19 cellular contexts compared by ENCODE assay signal in genomic region chr5:42813533-42813932, GRCh38. TPM values are rescaled to one million over a fixed set of nuclear protein-coding genes. Genes with fewer than 3 reads are reported as not detected.
A peak's percentile ranks its signal among the peaks of the same experiment; 100 is the strongest.
DNase-seq lines count a peak whose midpoint lies in the region; ATAC-seq, FAIRE-seq and TF ChIP-seq lines count a peak whose summit lies in the region.
"Had no signal": no experiment of that assay in that cellular context is flagged by ENCODE, and none has a peak within 500 bp of the region (broad histone marks: within the 10 kb centered on the region; RNA-seq: fewer than 3 reads in every experiment).

No MANE protein-coding gene starts in this region.

- H3K23ac ChIP-seq in trophoblast cell (ENCODE audit: low read length) = no peak overlapping the region

- no peaks in the 10 kb centered on the region for H3K9me3 ChIP-seq in K562 (replicated peaks; ENCODE audit: control insufficient read depth, insufficient read depth, low read depth, low read length)
- H3K9me3 ChIP-seq in trophoblast cell (ENCODE audit: insufficient read depth, low read depth, low read length) = no peaks in the 10 kb centered on the region
- H3K9me3 ChIP-seq in sigmoid colon = no peaks in the 10 kb centered on the region
- H3K9me3 ChIP-seq: upper lobe of right lung had no signal

- intact Hi-C loops in K562 (cut with micrococcal nuclease) = no loop called here
- intact Hi-C loops in activated naive CD4-positive, alpha-beta T cell treated with anti-CD3 and anti-CD28 coated beads for 36 hours (cut with micrococcal nuclease) = no loop called here
- intact Hi-C loops in sigmoid colon (cut with DNase I) = no loop called here

- H3K4me2 ChIP-seq in K562 (ENCODE audit: insufficient read depth, low read length) (no peak overlapping the region), trophoblast cell (ENCODE audit: low read length) (no peak overlapping the region)
- H3K4me2 ChIP-seq: KMS-11 had no signal

- H2AFZ ChIP-seq in K562 (ENCODE audit: low read depth, low read length) (peak overlapping the region; percentile 48; the same call in 1 of the 2 replicates), trophoblast cell (ENCODE audit: insufficient read depth, low read length, poor library complexity) (no peak overlapping the region)

- no peak for TF ChIP-seq EP300 in K562 (IDR thresholded peaks at IDR 0.05; ENCODE audit: low read length)
- TF ChIP-seq EP300 in sigmoid colon (IDR thresholded peaks at IDR 0.05) = no peak

- H2BK12ac ChIP-seq in trophoblast cell (ENCODE audit: low read length) = no peak overlapping the region

- no peak overlapping the region for H3K4me3 Mint-ChIP-seq in activated naive CD4-positive, alpha-beta T cell treated with anti-CD3 and anti-CD28 coated beads for 36 hours
- H3K4me3 Mint-ChIP-seq: activated CD4-positive, alpha-beta memory T cell treated with anti-CD3 and anti-CD28 coated beads for 36 hours; central memory CD8-positive, alpha-beta T cell; memory B cell; T-helper 17 cell had no signal

- BruUV-seq in K562 (replicated peaks; lab: Mats Ljungman, UMichigan) = no TSS peak

- no peaks in the 10 kb centered on the region for H3K9me3 Mint-ChIP-seq in activated naive CD4-positive, alpha-beta T cell treated with anti-CD3 and anti-CD28 coated beads for 36 hours
- H3K9me3 Mint-ChIP-seq: activated CD4-positive, alpha-beta memory T cell treated with anti-CD3 and anti-CD28 coated beads for 36 hours; central memory CD8-positive, alpha-beta T cell; memory B cell had no signal

- H3K36me3 Mint-ChIP-seq in activated naive CD4-positive, alpha-beta T cell treated with anti-CD3 and anti-CD28 coated beads for 36 hours (ENCODE audit: low read depth) = no peaks in the 10 kb centered on the region
- H3K36me3 Mint-ChIP-seq: activated CD4-positive, alpha-beta memory T cell treated with anti-CD3 and anti-CD28 coated beads for 36 hours; memory B cell had no signal

- no peak overlapping the region for H4K12ac ChIP-seq in trophoblast cell (ENCODE audit: low read depth, low read length)

- no peak overlapping the region for H2BK5ac ChIP-seq in trophoblast cell (ENCODE audit: low read depth, low read length, poor library complexity)

- H3K9ac ChIP-seq in K562 (ENCODE audit: insufficient read depth in 1 of 2, low read depth in 2 of 2, low read length in 2 of 2) = no peak overlapping the region
- H3K9ac ChIP-seq in trophoblast cell (ENCODE audit: low read length) = no peak overlapping the region
- H3K9ac ChIP-seq: KMS-11 had no signal

- no peaks in the 10 kb centered on the region for H4K20me1 ChIP-seq in K562 (replicated peaks; ENCODE audit: control insufficient read depth, insufficient read depth, low read length)

- H4K8ac ChIP-seq in trophoblast cell (ENCODE audit: low read depth, low read length) = peak overlapping the region; percentile 53

- peak; percentile 33 for ATAC-seq in K562
- ATAC-seq: HCT116, T-helper 17 cell, upper lobe of right lung had no signal

- 48% methylated on average over 19 of the region's 19 CpGs for WGBS in K562 (ENCODE audit: insufficient coverage, low coverage, missing lambda C conversion rate)
- no CpG with 5 or more reads among the region's 19 CpGs for WGBS in trophoblast cell (ENCODE audit: extremely low coverage, insufficient coverage, insufficient read length)
- WGBS in sigmoid colon, 2 donors = 93 to 95% methylated on average over 19 of the region's 19 CpGs

- H3K4me3 ChIP-seq in K562 = no peak overlapping the region
- H3K4me3 ChIP-seq in trophoblast cell (ENCODE audit: low read depth, low read length) = no peak overlapping the region
- H3K4me3 ChIP-seq in sigmoid colon = no peak overlapping the region
- H3K4me3 ChIP-seq: upper lobe of right lung had no signal

- H3K27me3 Mint-ChIP-seq in activated naive CD4-positive, alpha-beta T cell treated with anti-CD3 and anti-CD28 coated beads for 36 hours (ENCODE audit: low read depth) = no peaks in the 10 kb centered on the region
- H3K27me3 Mint-ChIP-seq: central memory CD8-positive, alpha-beta T cell; memory B cell; T-helper 17 cell had no signal

- H3K27me3 ChIP-seq in K562 (ENCODE audit: control insufficient read depth in 2 of 2, insufficient read depth in 2 of 2, low read length in 2 of 2) (no peaks in the 10 kb centered on the region), trophoblast cell (ENCODE audit: insufficient read depth, low read length) (no peaks in the 10 kb centered on the region), sigmoid colon (no peaks in the 10 kb centered on the region)
- H3K27me3 ChIP-seq: upper lobe of right lung had no signal

- no peak overlapping the region for H2AK5ac ChIP-seq in trophoblast cell (ENCODE audit: low read length)

- no peak overlapping the region for H3K27ac Mint-ChIP-seq in activated naive CD4-positive, alpha-beta T cell treated with anti-CD3 and anti-CD28 coated beads for 36 hours
- H3K27ac Mint-ChIP-seq: activated CD4-positive, alpha-beta memory T cell treated with anti-CD3 and anti-CD28 coated beads for 36 hours; memory B cell; T-helper 17 cell had no signal

- no peak overlapping the region for H3K18ac ChIP-seq in trophoblast cell (ENCODE audit: low read length)

- no peak for FAIRE-seq in K562 (lab: Jason Lieb, UNC)
- FAIRE-seq: GM12891 had no signal

- no peaks in the 10 kb centered on the region for H3K79me1 ChIP-seq in trophoblast cell (ENCODE audit: low read length)

- TF ChIP-seq CTCF in K562 (IDR thresholded peaks at IDR 0.05 in 2 of 3, conservative IDR thresholded peaks at IDR 0.05 in 1 of 3; ENCODE audit: insufficient read depth in 2 of 3, low read depth in 1 of 3, low read length in 3 of 3) = no peak
- TF ChIP-seq CTCF in sigmoid colon (IDR thresholded peaks at IDR 0.05) = no peak

- DNase-seq in C1 segment of cervical spinal cord (lab: John Stamatoyannopoulos, UW) (peak in 8 of 14 donors; percentile 12 to 60 (median 31)), K562 (ENCODE audit: extremely low read depth in 1 of 4, low spot score in 3 of 4) (no peak), iPS-NIHi7 (ENCODE audit: extremely low spot score) (peak; percentile 50), trophoblast cell (peak; percentile 63 to 78), NOMO-1 (lab: John Stamatoyannopoulos, UW; ENCODE audit: unreplicated experiment in 2 of 2) (no peak), sigmoid colon (no peak)
- DNase-seq in activated naive CD4-positive, alpha-beta T cell treated with anti-CD3 and anti-CD28 coated beads for 36 hours = no peak
- no peak for DNase-seq in activated CD8-positive, alpha-beta memory T cell treated with anti-CD3 and anti-CD28 coated beads for 24 hours
- DNase-seq: activated CD4-positive, alpha-beta memory T cell treated with anti-CD3 and anti-CD28 coated beads for 36 hours; activated gamma-delta T cell treated with Interleukin-2 at 50 U/mL for 16 hours; DMS79 treated with DMSO at 0.1 percent for 48 hours; OCI-M1; T-helper 17 cell; upper lobe of right lung had no signal

- POLR2A ChIA-PET in K562 (lab: Yijun Ruan, JAX) = no interaction called here

- no peaks in the 10 kb centered on the region for H3K9me1 ChIP-seq in K562 (ENCODE audit: control insufficient read depth, insufficient read depth, low read length)

- in situ Hi-C loops in K562 (cut with MboI) = no loop called here

- H3K14ac ChIP-seq in trophoblast cell (ENCODE audit: low read length) = no peak overlapping the region

- no peak overlapping the region for H3K4ac ChIP-seq in trophoblast cell (ENCODE audit: low read depth, low read length)

- no peaks in the 10 kb centered on the region for H3K36me3 ChIP-seq in K562 (ENCODE audit: control insufficient read depth, insufficient read depth, low read length)
- H3K36me3 ChIP-seq in trophoblast cell (ENCODE audit: control insufficient read depth in 1 of 2, insufficient read depth in 2 of 2, low read length in 2 of 2) = no peaks in the 10 kb centered on the region
- no peaks in the 10 kb centered on the region for H3K36me3 ChIP-seq in sigmoid colon
- H3K36me3 ChIP-seq: upper lobe of right lung had no signal

- no peak overlapping the region for H2BK120ac ChIP-seq in trophoblast cell (ENCODE audit: insufficient read depth, low read length, poor library complexity)

- no peak for TF ChIP-seq RAD21 in K562 (CRISPR knock-in tag; conservative IDR thresholded peaks at IDR 0.05 in 1 of 2, IDR thresholded peaks at IDR 0.05 in 1 of 2)

- H3K27ac ChIP-seq in K562 (ENCODE audit: extremely low read depth, low read depth, low read length) (no peak overlapping the region), trophoblast cell (ENCODE audit: low read depth, low read length) (peak overlapping the region; percentile 53), sigmoid colon (peak overlapping the region in 1 of 4 donors; percentile 1)
- H3K27ac ChIP-seq: KMS-11, upper lobe of right lung had no signal

- CTCF ChIA-PET in K562 (lab: Yijun Ruan, JAX; ENCODE audit: low intra/inter-chr PET ratio) = no interaction called here
- CTCF ChIA-PET in activated naive CD4-positive, alpha-beta T cell treated with anti-CD3 and anti-CD28 coated beads for 36 hours (lab: Charles Lee) = no interaction called here

- TF ChIP-seq POLR2A in K562 (conservative IDR thresholded peaks at IDR 0.05) (no peak), sigmoid colon (IDR thresholded peaks at IDR 0.05) (no peak)

- H3K4me1 ChIP-seq in K562 (replicated peaks in 1 of 2; ENCODE audit: control insufficient read depth in 2 of 2, insufficient read depth in 2 of 2, low read length in 2 of 2) = no peaks in the 10 kb centered on the region; a peak in 2 of 5 replicates
- H3K4me1 ChIP-seq in trophoblast cell (ENCODE audit: control insufficient read depth in 1 of 2, insufficient read depth in 2 of 2, low read length in 2 of 2) = peaks cover 0 to 6% of the 10 kb centered on the region in 2 experiments
- H3K4me1 ChIP-seq in sigmoid colon = peaks cover 0 to 12% (median 4%) of the 10 kb centered on the region in 4 donors

- H3K4me1 Mint-ChIP-seq in activated naive CD4-positive, alpha-beta T cell treated with anti-CD3 and anti-CD28 coated beads for 36 hours (ENCODE audit: low read depth) = peaks cover 3% of the 10 kb centered on the region
- H3K4me1 Mint-ChIP-seq: central memory CD8-positive, alpha-beta T cell; memory B cell had no signal

- no peak overlapping the region for H4K91ac ChIP-seq in trophoblast cell (ENCODE audit: low read depth, low read length)

- H3K79me2 ChIP-seq in K562 (ENCODE audit: control insufficient read depth, insufficient read depth, low read length) (no peaks in the 10 kb centered on the region), trophoblast cell (ENCODE audit: control insufficient read depth, insufficient read depth, low read length, poor library complexity) (no peaks in the 10 kb centered on the region)

RNA-seq across cellular contexts. Expression of gene SELENOP, which starts 1.8 kb away (rescaled TPM):
- 2.3 and 8.7 TPM in 2 replicates for total RNA-seq in K562 (2011; cell fraction: chromatin; rRNA removed; ENCODE audit: low replicate concordance)
- total RNA-seq in K562 (2011; cell fraction: nucleolus; rRNA removed) = 0.67 and 3.2 TPM in 2 replicates
- 4.3 and 4.7 TPM in 2 replicates for total RNA-seq in K562 (2011; cell fraction: nucleoplasm; rRNA removed)
- total RNA-seq in K562 (2014; rRNA removed) (3.3 and 5.6 TPM in 2 replicates), K562 (2014; rRNA removed; fragmentation: Illumina TruSeq; extraction: Trizol) (4.2 and 4.5 TPM in 2 replicates), K562 (2015; rRNA removed; fragmentation: Illumina TruSeq; extraction: Trizol) (5.2 and 6.3 TPM in 2 replicates), K562 (2021) (6.0 and 6.2 TPM in 2 replicates), sigmoid colon (100 to 1,000 TPM; 261 to 570 (median 382) TPM)
- polyA plus RNA-seq in K562 (2011; rRNA removed) (3.2 and 4.3 TPM in 2 replicates), K562 (2014; fragmentation: Illumina TruSeq; extraction: Trizol) (4.5 TPM in 2 replicates), K562 (2014; fragmentation: Nextera tagmentation; extraction: Ambion mirVana) (1 to 10 TPM; 4.4 to 5.8 TPM), K562 (2014; rRNA removed) (3.9 and 5.6 TPM in 2 replicates), sigmoid colon (1,000 to 10,000 TPM in 1 of 3 donors, 100 to 1,000 TPM in 2; 328 to 1,116 (median 604) TPM)
- polyA plus RNA-seq in K562 (2011; cell fraction: cytosol; rRNA removed) = 2.1 and 2.5 TPM in 2 replicates
- polyA plus RNA-seq in K562 (2011; cell fraction: nucleus; rRNA removed) = 1.9 and 2.5 TPM in 2 replicates
- polyA plus RNA-seq in K562 (2012) = 5.5 and 10.3 TPM in 2 replicates
- polyA minus RNA-seq in K562 (2011; rRNA and poly(A)+ RNA removed) = 1.8 and 3.9 TPM in 2 replicates
- polyA minus RNA-seq in K562 (2011; cell fraction: cytosol; rRNA and poly(A)+ RNA removed) = 1.2 and 4.0 TPM in 2 replicates
- polyA minus RNA-seq in K562 (2011; cell fraction: nucleus; rRNA and poly(A)+ RNA removed) = 1.5 and 3.6 TPM in 2 replicates
- 26.2 and 29.3 TPM in 2 replicates for polyA plus RNA-seq in trophoblast cell (2013)
- total RNA-seq in activated naive CD4-positive, alpha-beta T cell treated with anti-CD3 and anti-CD28 coated beads for 36 hours = not detected
- total RNA-seq: activated CD4-positive, alpha-beta memory T cell treated with anti-CD3 and anti-CD28 coated beads for 36 hours had no signal

RNA-seq across cellular contexts. Expression of gene CCDC152, which starts 56.9 kb away (rescaled TPM):
- total RNA-seq in K562 (2011; cell fraction: chromatin; rRNA removed; ENCODE audit: low replicate concordance) = 0.39 and 2.3 TPM in 2 replicates
- total RNA-seq in K562 (2011; cell fraction: nucleolus; rRNA removed) = 0.50 and 0.66 TPM in 2 replicates
- total RNA-seq in K562 (2011; cell fraction: nucleoplasm; rRNA removed) = 1.2 and 2.2 TPM in 2 replicates
- 3.0 and 3.6 TPM in 2 replicates for total RNA-seq in K562 (2014; rRNA removed)
- 7.3 and 7.8 TPM in 2 replicates for total RNA-seq in K562 (2014; rRNA removed; fragmentation: Illumina TruSeq; extraction: Trizol)
- total RNA-seq in K562 (2015; rRNA removed; fragmentation: Illumina TruSeq; extraction: Trizol) = 3.8 and 4.5 TPM in 2 replicates
- 4.7 and 5.1 TPM in 2 replicates for total RNA-seq in K562 (2021)
- 1.3 and 2.5 TPM in 2 replicates for polyA plus RNA-seq in K562 (2011; rRNA removed)
- 0.44 and 0.48 TPM in 2 replicates for polyA plus RNA-seq in K562 (2011; cell fraction: cytosol; rRNA removed)
- 0.34 and 0.57 TPM in 2 replicates for polyA plus RNA-seq in K562 (2011; cell fraction: nucleus; rRNA removed)
- polyA plus RNA-seq in K562 (2012) = 7.2 and 11.7 TPM in 2 replicates
- polyA plus RNA-seq in K562 (2014; fragmentation: Illumina TruSeq; extraction: Trizol) = 5.4 and 6.7 TPM in 2 replicates
- 10 to 100 TPM; 11.0 to 11.6 TPM for polyA plus RNA-seq in K562 (2014; fragmentation: Nextera tagmentation; extraction: Ambion mirVana)
- polyA plus RNA-seq in K562 (2014; rRNA removed) = 3.9 and 4.0 TPM in 2 replicates
- 1.0 and 1.4 TPM in 2 replicates for polyA minus RNA-seq in K562 (2011; rRNA and poly(A)+ RNA removed)
- polyA minus RNA-seq in K562 (2011; cell fraction: cytosol; rRNA and poly(A)+ RNA removed) = 0.38 TPM in 1 of 2 replicates, not detected in the other
- 0.67 TPM in 2 replicates for polyA minus RNA-seq in K562 (2011; cell fraction: nucleus; rRNA and poly(A)+ RNA removed)
- polyA plus RNA-seq in trophoblast cell (2013) = 1.1 TPM in 2 replicates
- total RNA-seq in activated naive CD4-positive, alpha-beta T cell treated with anti-CD3 and anti-CD28 coated beads for 36 hours = 1 to 10 TPM; 7.9 to 8.1 TPM
- under 1 TPM in 3 of 4 donors, not detected in 1; 0.41 to 0.71 (median 0.55) TPM for total RNA-seq in sigmoid colon
- polyA plus RNA-seq in sigmoid colon = 1 to 10 TPM; 2.3 to 3.2 (median 2.4) TPM

Comparison
In these comparisons a context has a peak if more than half of its experiments do, and no peak if none do; other contexts are left out.
1. DNase-seq: peak in C1 segment of cervical spinal cord (8 of 14), iPS-NIHi7 (single experiment) and trophoblast cell (2 of 2); none in K562 (0 of 4), NOMO-1 (0 of 2), activated naive CD4-positive, alpha-beta T cell treated with anti-CD3 and anti-CD28 coated beads for 36 hours (single experiment), sigmoid colon (single experiment) and activated CD8-positive, alpha-beta memory T cell treated with anti-CD3 and anti-CD28 coated beads for 24 hours (single experiment).
2. RNA of gene SELENOP, which starts 1.8 kb away (total RNA-seq): 261 to 570 TPM in sigmoid colon; 0.67 to 8.7 TPM in K562 and not detected in activated naive CD4-positive, alpha-beta T cell treated with anti-CD3 and anti-CD28 coated beads for 36 hours; every median in the first group is over 10 times any median in the second.